21 cellular contexts compared by ENCODE assay signal in the genomic region with DNA sequence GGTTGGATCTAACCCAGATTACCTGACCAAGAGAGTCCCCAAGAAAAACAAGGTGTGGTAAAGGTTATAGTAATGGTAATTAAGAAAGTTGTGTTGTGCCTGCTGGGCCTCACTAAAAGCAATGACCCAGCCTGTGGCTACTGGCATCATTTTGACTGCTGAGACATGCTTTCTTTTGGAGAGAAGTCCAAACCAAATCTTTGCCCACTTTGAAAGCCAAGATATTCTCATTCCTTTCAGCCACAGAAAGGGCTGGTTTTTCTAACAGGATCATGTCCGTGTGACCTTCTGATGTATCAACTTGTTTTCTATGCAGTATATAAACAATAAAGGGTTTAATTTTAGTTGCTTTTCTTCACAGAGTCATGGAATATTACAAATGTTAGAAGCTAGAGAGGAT.
DNase-seq lines count a peak whose midpoint lies in the region; ATAC-seq and TF ChIP-seq lines count a peak whose summit lies in the region.
"Had no signal": no experiment of that assay in that cellular context is flagged by ENCODE, and none has a peak within 500 bp of the region (broad histone marks: within the 10 kb centered on the region; RNA-seq: fewer than 3 reads in every experiment).

No MANE protein-coding gene starts in this region.

- H3K9me1 ChIP-seq in IMR-90 (ENCODE audit: insufficient read depth, low read length) = peaks cover 5% of the 10 kb centered on the region; the same call in 1 of the 2 replicates

- peaks cover 61% of the 10 kb centered on the region for H3K4me1 Mint-ChIP-seq in chondrocyte (ENCODE audit: low read depth)
- peaks cover 60% of the 10 kb centered on the region for H3K4me1 Mint-ChIP-seq in osteocyte (ENCODE audit: unreplicated experiment)
- H3K4me1 Mint-ChIP-seq in stimulated activated naive CD8-positive, alpha-beta T cell treated with anti-CD3 and anti-CD28 coated beads, Interleukin-15, amount 100 ng/mL, for 72 hours = peaks cover 49% of the 10 kb centered on the region

- no peak overlapping the region for H3K27ac ChIP-seq in IMR-90 (ENCODE audit: insufficient read depth, low read length)
- H3K27ac ChIP-seq: esophagus muscularis mucosa, thyroid gland had no signal

- CTCF ChIA-PET in IMR-90 (lab: Yijun Ruan, JAX) = no interaction called here

- BruUV-seq in IMR-90 (replicated peaks; lab: Mats Ljungman, UMichigan) = no TSS peak

- H3K56ac ChIP-seq in IMR-90 (ENCODE audit: extremely low read depth, insufficient read depth, low read length) = no peak overlapping the region

- H3K4me3 Mint-ChIP-seq in chondrocyte (ENCODE audit: unreplicated experiment) = no peak overlapping the region
- H3K4me3 Mint-ChIP-seq in osteocyte (ENCODE audit: unreplicated experiment) = no peak overlapping the region
- H3K4me3 Mint-ChIP-seq in stimulated activated naive CD8-positive, alpha-beta T cell treated with anti-CD3 and anti-CD28 coated beads, Interleukin-15, amount 100 ng/mL, for 72 hours = no peak overlapping the region
- H3K4me3 Mint-ChIP-seq: activated CD4-positive, alpha-beta memory T cell treated with anti-CD3 and anti-CD28 coated beads for 36 hours had no signal

- peak overlapping the region; percentile 11; the same call in 2 of the 3 replicates for H2BK15ac ChIP-seq in IMR-90 (ENCODE audit: low read depth, low read length)

- no peaks in the 10 kb centered on the region for H3K9me3 ChIP-seq in IMR-90 (ENCODE audit: control insufficient read depth, insufficient read depth, low read length)
- H3K9me3 ChIP-seq: esophagus muscularis mucosa, thyroid gland had no signal

- no peak for ATAC-seq in IMR-90 (ENCODE audit: low read depth)
- no peak for ATAC-seq in stimulated activated naive CD8-positive, alpha-beta T cell treated with anti-CD3 and anti-CD28 coated beads, Interleukin-15, amount 100 ng/mL, for 72 hours
- ATAC-seq: naive thymus-derived CD8-positive, alpha-beta T cell had no signal

- no peaks in the 10 kb centered on the region for H3K36me3 Mint-ChIP-seq in chondrocyte (ENCODE audit: low read depth)
- no peaks in the 10 kb centered on the region for H3K36me3 Mint-ChIP-seq in osteocyte (ENCODE audit: unreplicated experiment)
- H3K36me3 Mint-ChIP-seq: activated CD4-positive, alpha-beta memory T cell treated with anti-CD3 and anti-CD28 coated beads for 36 hours had no signal

- no peak overlapping the region for H3K4ac ChIP-seq in IMR-90 (ENCODE audit: low read depth, low read length)

- no peak overlapping the region for H2BK5ac ChIP-seq in IMR-90 (ENCODE audit: low read depth, low read length, poor library complexity, severe bottlenecking)

- H3K18ac ChIP-seq in IMR-90 (ENCODE audit: low read depth, low read length) = peak overlapping the region; percentile 9; the same call in 1 of the 2 replicates

- no peak overlapping the region for H4K5ac ChIP-seq in IMR-90 (ENCODE audit: low read depth, low read length)

- no peak overlapping the region for H2BK120ac ChIP-seq in IMR-90 (ENCODE audit: low read depth, low read length)

- no peak overlapping the region for H3K9ac ChIP-seq in IMR-90 (ENCODE audit: low read depth, low read length)

- H3K27me3 Mint-ChIP-seq in chondrocyte (ENCODE audit: low read depth) = no peaks in the 10 kb centered on the region
- no peaks in the 10 kb centered on the region for H3K27me3 Mint-ChIP-seq in osteocyte (ENCODE audit: unreplicated experiment)
- no peaks in the 10 kb centered on the region for H3K27me3 Mint-ChIP-seq in stimulated activated naive CD8-positive, alpha-beta T cell treated with anti-CD3 and anti-CD28 coated beads, Interleukin-15, amount 100 ng/mL, for 72 hours
- H3K27me3 Mint-ChIP-seq: activated CD4-positive, alpha-beta memory T cell treated with anti-CD3 and anti-CD28 coated beads for 36 hours; activated naive CD4-positive, alpha-beta T cell treated with anti-CD3 and anti-CD28 coated beads, Interleukin-2, amount 50 U/mL, for 24 hours; CD4-positive, alpha-beta T cell; naive thymus-derived CD8-positive, alpha-beta T cell had no signal

- no peak overlapping the region for H2AK5ac ChIP-seq in IMR-90 (ENCODE audit: low read depth, low read length)

- DNase-seq in AG08395 (ENCODE audit: low spot score) (peak; percentile 34), IMR-90 (no peak), chondrocyte (ENCODE audit: low spot score) (no peak), osteocyte (ENCODE audit: extremely low spot score, unreplicated experiment) (no peak), DMS153 (lab: John Stamatoyannopoulos, UW) (no peak), NK-92 (lab: John Stamatoyannopoulos, UW; ENCODE audit: unreplicated experiment) (no peak), G401 (ENCODE audit: low spot score) (no peak)
- DNase-seq in stimulated activated naive CD8-positive, alpha-beta T cell treated with anti-CD3 and anti-CD28 coated beads, Interleukin-15, amount 100 ng/mL, for 72 hours = no peak
- DNase-seq: activated CD4-positive, alpha-beta memory T cell treated with anti-CD3 and anti-CD28 coated beads for 36 hours; activated T-cell treated with anti-CD3 and anti-CD28 coated beads, Interleukin-2, amount 50 U/mL, for 1 hour; CD4-positive, alpha-beta T cell; KBM-7; naive thymus-derived CD8-positive, alpha-beta T cell; NCI-H1092 treated with DMSO at 0.1 percent for 48 hours; NCI-H2107; NCI-H524; stimulated activated CD4-positive, alpha-beta T cell treated with anti-CD3 and anti-CD28 coated beads, Interleukin-12 subunit alpha, Interleukin-12 subunit beta, amount 100 ng/mL, for 4 hours; thyroid gland had no signal

- H3K36me3 ChIP-seq in IMR-90 (ENCODE audit: control insufficient read depth, insufficient read depth, low read length) = no peaks in the 10 kb centered on the region
- H3K36me3 ChIP-seq: esophagus muscularis mucosa, thyroid gland had no signal

- no peak overlapping the region; the same call in 1 of the 2 replicates for H4K91ac ChIP-seq in IMR-90 (ENCODE audit: insufficient read depth, low read depth, low read length)

- no peak overlapping the region for H3K14ac ChIP-seq in IMR-90 (replicated peaks; ENCODE audit: low read depth, low read length)

- no peaks in the 10 kb centered on the region for H3K27me3 ChIP-seq in IMR-90 (ENCODE audit: control insufficient read depth, insufficient read depth, low read length)
- H3K27me3 ChIP-seq: esophagus muscularis mucosa, thyroid gland had no signal

- no peak overlapping the region for H3K4me3 ChIP-seq in IMR-90 (ENCODE audit: insufficient read depth, low read depth, low read length)
- H3K4me3 ChIP-seq: esophagus muscularis mucosa, lung, thyroid gland had no signal

- no peaks in the 10 kb centered on the region; the same call in 1 of the 2 replicates for H4K20me1 ChIP-seq in IMR-90 (ENCODE audit: insufficient read depth, low read length)

- intact Hi-C loops in IMR-90 (cut with micrococcal nuclease) = no loop called here

- H3K79me1 ChIP-seq in IMR-90 (ENCODE audit: low read depth in 1 of 2, low read length in 2 of 2) = 0 out of 4 replicates have a peak, but pooled peaks cover 0 to 3% of the 10 kb centered on the region in 2 experiments

- peaks cover 15% of the 10 kb centered on the region for H3K4me1 ChIP-seq in IMR-90 (ENCODE audit: control insufficient read depth, insufficient read depth, low read length)

- H4K8ac ChIP-seq in IMR-90 (ENCODE audit: low read depth in 2 of 2, low read length in 2 of 2) = peak overlapping the region in 1 of 2 experiments; percentile 58; a peak in 1 of 4 replicates

- POLR2A ChIA-PET in IMR-90 (lab: Charles Lee; ENCODE audit: unreplicated experiment) = no interaction called here

- no peak for TF ChIP-seq CTCF in IMR-90 (conservative IDR thresholded peaks at IDR 0.05; ENCODE audit: low read depth, low read length)
- no peak for TF ChIP-seq CTCF in chondrocyte (IDR thresholded peaks at IDR 0.05)
- no peak for TF ChIP-seq CTCF in osteocyte (IDR thresholded peaks at IDR 0.05)

- no peak overlapping the region for H2AFZ ChIP-seq in IMR-90 (replicated peaks; ENCODE audit: low read length, poor library complexity)

- H3K27ac Mint-ChIP-seq in chondrocyte (ENCODE audit: unreplicated experiment) = peak overlapping the region; percentile 72
- H3K27ac Mint-ChIP-seq in osteocyte (ENCODE audit: unreplicated experiment) = peak overlapping the region; percentile 69
- no peak overlapping the region for H3K27ac Mint-ChIP-seq in stimulated activated naive CD8-positive, alpha-beta T cell treated with anti-CD3 and anti-CD28 coated beads, Interleukin-15, amount 100 ng/mL, for 72 hours
- H3K27ac Mint-ChIP-seq: activated CD4-positive, alpha-beta memory T cell treated with anti-CD3 and anti-CD28 coated beads for 36 hours; activated naive CD4-positive, alpha-beta T cell treated with anti-CD3 and anti-CD28 coated beads, Interleukin-2, amount 50 U/mL, for 24 hours had no signal

- WGBS in IMR-90 (ENCODE audit: extremely low coverage in 2 of 2, insufficient read length in 1 of 2), 2 experiments = no CpG with 5 or more reads among the region's 1 CpG

- TF ChIP-seq POLR2A in IMR-90 (IDR thresholded peaks at IDR 0.05; ENCODE audit: low read depth, low read length) = no peak

- in situ Hi-C loops in IMR-90 (cut with MboI; ENCODE audit: low sequenced_read_pairs) (no loop called here), G401 (cut with HindIII; ENCODE audit: low sequenced_read_pairs) (no loop called here)

- dilution Hi-C loops in IMR-90 (cut with HindIII; ENCODE audit: low sequenced_read_pairs, unreplicated experiment) = no loop called here

- no peak overlapping the region for H2BK20ac ChIP-seq in IMR-90 (ENCODE audit: low read depth, low read length)

- H2AK9ac ChIP-seq in IMR-90 (replicated peaks; ENCODE audit: low read depth, low read length, poor library complexity) = no peak overlapping the region

- H3K4me2 ChIP-seq in IMR-90 (ENCODE audit: low read depth, low read length) = no peak overlapping the region

- H3K9me3 Mint-ChIP-seq in chondrocyte (ENCODE audit: low read depth) (peaks cover 11% of the 10 kb centered on the region), osteocyte (ENCODE audit: unreplicated experiment) (no peaks in the 10 kb centered on the region)
- no peaks in the 10 kb centered on the region for H3K9me3 Mint-ChIP-seq in stimulated activated naive CD8-positive, alpha-beta T cell treated with anti-CD3 and anti-CD28 coated beads, Interleukin-15, amount 100 ng/mL, for 72 hours
- H3K9me3 Mint-ChIP-seq: activated CD4-positive, alpha-beta memory T cell treated with anti-CD3 and anti-CD28 coated beads for 36 hours; activated naive CD4-positive, alpha-beta T cell treated with anti-CD3 and anti-CD28 coated beads, Interleukin-2, amount 50 U/mL, for 24 hours; CD4-positive, alpha-beta T cell; naive thymus-derived CD8-positive, alpha-beta T cell had no signal

- no peak for TF ChIP-seq RAD21 in IMR-90 (IDR thresholded peaks at IDR 0.05; ENCODE audit: low read length)

- H3K23ac ChIP-seq in IMR-90 (ENCODE audit: low read depth, low read length) = no peak overlapping the region; the same call in 1 of the 2 replicates

TF ChIP-seq in IMR-90, 13 proteins besides CTCF, POLR2A, EP300 and RAD21 (continues in another document):
- TF ChIP-seq MAZ (IDR thresholded peaks at IDR 0.05; ENCODE audit: borderline replicate concordance, low read depth, low read length) (no peak), MXI1 (IDR thresholded peaks at IDR 0.05; ENCODE audit: borderline replicate concordance, low read depth, low read length) (no peak), CHD1 (IDR thresholded peaks at IDR 0.05; ENCODE audit: low read depth, low read length) (no peak), FOS (IDR thresholded peaks at IDR 0.05; ENCODE audit: low read depth, low read length) (no peak), SMC3 (IDR thresholded peaks at IDR 0.05; ENCODE audit: low read depth, low read length) (no peak), MAFK (IDR thresholded peaks at IDR 0.05; ENCODE audit: low read depth, low read length) (no peak)

Comparison
In these comparisons a context has a peak if more than half of its experiments do, and no peak if none do; other contexts are left out.
1. H3K27ac Mint-ChIP-seq: peak in chondrocyte (single experiment) and osteocyte (single experiment); none in stimulated activated naive CD8-positive, alpha-beta T cell treated with anti-CD3 and anti-CD28 coated beads, Interleukin-15, amount 100 ng/mL, for 72 hours (0 of 2).